ENCODE assay signal across 1 cellular context in the genomic region with DNA sequence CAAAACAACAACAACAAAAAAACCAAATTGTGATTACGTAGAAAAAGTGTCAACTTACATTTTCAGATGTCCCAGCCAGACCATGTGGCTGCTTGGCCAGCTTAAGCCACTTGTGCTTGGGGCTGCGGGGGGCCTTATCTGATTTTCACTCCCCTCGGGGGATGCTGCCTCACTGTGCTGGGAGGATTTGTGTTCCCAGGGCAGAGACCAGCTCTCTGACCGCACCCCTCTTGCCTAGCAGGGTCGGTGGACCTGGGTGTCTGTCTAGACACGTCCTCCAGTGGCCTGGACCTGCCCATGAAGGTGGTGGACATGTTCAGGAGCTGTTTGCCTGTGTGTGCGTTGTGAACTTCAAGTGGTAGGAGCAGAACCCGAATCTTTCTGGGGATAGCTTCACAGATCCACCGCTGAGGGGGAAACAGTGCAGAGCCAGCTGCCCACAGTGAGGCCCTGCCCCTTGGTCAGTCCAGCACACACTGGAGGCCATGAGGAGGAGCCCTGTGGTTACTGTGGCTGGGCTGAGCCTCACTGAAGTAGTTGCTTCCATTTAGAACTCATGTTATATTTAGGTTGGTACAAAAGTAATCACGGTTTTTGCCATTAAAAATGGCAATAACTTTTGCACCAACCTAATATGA.
TF ChIP-seq lines count a peak whose summit lies in the region.

No MANE protein-coding gene starts in this region.

TF ChIP-seq in HepG2, 621 proteins besides CTCF, POLR2A, EP300 and RAD21 (continued from another document):
- TF ChIP-seq, protein P1, sequence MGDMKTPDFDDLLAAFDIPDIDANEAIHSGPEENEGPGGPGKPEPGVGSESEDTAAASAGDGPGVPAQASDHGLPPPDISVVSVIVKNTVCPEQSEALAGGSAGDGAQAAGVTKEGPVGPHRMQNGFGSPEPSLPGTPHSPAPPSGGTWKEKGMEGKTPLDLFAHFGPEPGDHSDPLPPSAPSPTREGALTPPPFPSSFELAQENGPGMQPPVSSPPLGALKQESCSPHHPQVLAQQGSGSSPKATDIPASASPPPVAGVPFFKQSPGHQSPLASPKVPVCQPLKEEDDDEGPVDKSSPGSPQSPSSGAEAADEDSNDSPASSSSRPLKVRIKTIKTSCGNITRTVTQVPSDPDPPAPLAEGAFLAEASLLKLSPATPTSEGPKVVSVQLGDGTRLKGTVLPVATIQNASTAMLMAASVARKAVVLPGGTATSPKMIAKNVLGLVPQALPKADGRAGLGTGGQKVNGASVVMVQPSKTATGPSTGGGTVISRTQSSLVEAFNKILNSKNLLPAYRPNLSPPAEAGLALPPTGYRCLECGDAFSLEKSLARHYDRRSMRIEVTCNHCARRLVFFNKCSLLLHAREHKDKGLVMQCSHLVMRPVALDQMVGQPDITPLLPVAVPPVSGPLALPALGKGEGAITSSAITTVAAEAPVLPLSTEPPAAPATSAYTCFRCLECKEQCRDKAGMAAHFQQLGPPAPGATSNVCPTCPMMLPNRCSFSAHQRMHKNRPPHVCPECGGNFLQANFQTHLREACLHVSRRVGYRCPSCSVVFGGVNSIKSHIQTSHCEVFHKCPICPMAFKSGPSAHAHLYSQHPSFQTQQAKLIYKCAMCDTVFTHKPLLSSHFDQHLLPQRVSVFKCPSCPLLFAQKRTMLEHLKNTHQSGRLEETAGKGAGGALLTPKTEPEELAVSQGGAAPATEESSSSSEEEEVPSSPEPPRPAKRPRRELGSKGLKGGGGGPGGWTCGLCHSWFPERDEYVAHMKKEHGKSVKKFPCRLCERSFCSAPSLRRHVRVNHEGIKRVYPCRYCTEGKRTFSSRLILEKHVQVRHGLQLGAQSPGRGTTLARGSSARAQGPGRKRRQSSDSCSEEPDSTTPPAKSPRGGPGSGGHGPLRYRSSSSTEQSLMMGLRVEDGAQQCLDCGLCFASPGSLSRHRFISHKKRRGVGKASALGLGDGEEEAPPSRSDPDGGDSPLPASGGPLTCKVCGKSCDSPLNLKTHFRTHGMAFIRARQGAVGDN (CRISPR knock-in tag; IDR thresholded peaks at IDR 0.05), result peak; percentile 29; the same call in 1 of the 2 replicates
